ENCODE assay signal across 12 cellular contexts in genomic region chr1:185312361-185312760, GRCh38. TPM values are rescaled to one million over a fixed set of nuclear protein-coding genes. Genes with fewer than 3 reads are reported as not detected.
DNase-seq lines count a peak whose midpoint lies in the region; ATAC-seq and TF ChIP-seq lines count a peak whose summit lies in the region.
"Had no signal": no experiment of that assay in that cellular context is flagged by ENCODE, and none has a peak within 500 bp of the region (broad histone marks: within the 10 kb centered on the region; RNA-seq: fewer than 3 reads in every experiment).

No MANE protein-coding gene starts in this region.

- H3K27me3 Mint-ChIP-seq in GM23338 (ENCODE audit: insufficient read depth, low read depth, poor library complexity), result peaks cover 5% of the 10 kb centered on the region
- H3K27me3 Mint-ChIP-seq in activated naive CD8-positive, alpha-beta T cell treated with anti-CD3 and anti-CD28 coated beads, Interleukin-2, amount 10 ng/mL, durations not matched to agents 7 days and 5 days, result no peaks in the 10 kb centered on the region
- H3K27me3 Mint-ChIP-seq in naive thymus-derived CD4-positive, alpha-beta T cell, result peaks cover 0 to under 1% (median 0%) of the 10 kb centered on the region in 5 donors

- peaks cover 82 to 96% (median 92%) of the 10 kb centered on the region in 11 experiments for H4K20me1 ChIP-seq in BLaER1 treated with 17β-estradiol and CSF1 and Interleukin-3, amounts not matched to agents 10 nM and 100 nM
- peaks cover 30% of the 10 kb centered on the region for H4K20me1 ChIP-seq in GM23338 (replicated peaks; ENCODE audit: insufficient read depth)

- no peak overlapping the region; a peak in 1 of 22 replicates for H3K27ac ChIP-seq in BLaER1 treated with 17β-estradiol and CSF1 and Interleukin-3, amounts not matched to agents 10 nM and 100 nM
- no peak overlapping the region for H3K27ac ChIP-seq in GM23338 (ENCODE audit: low read depth)
- no peak overlapping the region for H3K27ac ChIP-seq in naive thymus-derived CD4-positive, alpha-beta T cell (ENCODE audit: low read depth, low read length)
- H3K27ac ChIP-seq: brain microvascular endothelial cell had no signal

- in situ Hi-C loops in GM13977 (cut with MboI; ENCODE audit: low pct_unique_long_range_greater_than_20kb, low sequenced_read_pairs, unreplicated experiment), result no loop called here

- H3K79me2 ChIP-seq in GM23338 (replicated peaks; ENCODE audit: insufficient read depth), result peaks cover 94% of the 10 kb centered on the region

- no peaks in the 10 kb centered on the region for H3K9me3 ChIP-seq in BLaER1 treated with 17β-estradiol and CSF1 and Interleukin-3, amounts not matched to agents 10 nM and 100 nM (replicated peaks in 1 of 11)
- H3K9me3 ChIP-seq in naive thymus-derived CD4-positive, alpha-beta T cell (ENCODE audit: control insufficient read depth in 2 of 3, low read length in 3 of 3), result no peaks in the 10 kb centered on the region

- H3K4me1 Mint-ChIP-seq in GM23338, result peaks cover 32% of the 10 kb centered on the region; the same call in 2 of the 3 replicates
- peaks cover 39% of the 10 kb centered on the region for H3K4me1 Mint-ChIP-seq in activated naive CD8-positive, alpha-beta T cell treated with anti-CD3 and anti-CD28 coated beads, Interleukin-2, amount 10 ng/mL, durations not matched to agents 7 days and 5 days
- peaks cover 43 to 59% (median 51%) of the 10 kb centered on the region in 7 donors for H3K4me1 Mint-ChIP-seq in naive thymus-derived CD4-positive, alpha-beta T cell

- H3K4me3 Mint-ChIP-seq in GM23338, result peak overlapping the region; percentile 4; the same call in 2 of the 3 replicates
- peak overlapping the region; percentile 96 for H3K4me3 Mint-ChIP-seq in activated naive CD8-positive, alpha-beta T cell treated with anti-CD3 and anti-CD28 coated beads, Interleukin-2, amount 10 ng/mL, durations not matched to agents 7 days and 5 days
- peak overlapping the region in 9 of 10 donors; percentile 2 to 100 (median 49) for H3K4me3 Mint-ChIP-seq in naive thymus-derived CD4-positive, alpha-beta T cell

- peak overlapping the region in 2 of 11 experiments; percentile 98; a peak in 2 of 22 replicates for H3K9ac ChIP-seq in BLaER1 treated with 17β-estradiol and CSF1 and Interleukin-3, amounts not matched to agents 10 nM and 100 nM

- H3K4me2 ChIP-seq in BLaER1 treated with 17β-estradiol and CSF1 and Interleukin-3, amounts not matched to agents 10 nM and 100 nM, result peak overlapping the region; percentile 13 to 96 (median 87); a peak in 20 of 22 replicates
- H3K4me2 ChIP-seq in GM23338, result peak overlapping the region; percentile 90

- peaks cover 22 to 53% (median 38%) of the 10 kb centered on the region in 10 experiments; a peak in 19 of 20 replicates for H3K4me1 ChIP-seq in BLaER1 treated with 17β-estradiol and CSF1 and Interleukin-3, amounts not matched to agents 10 nM and 100 nM
- peaks cover 21% of the 10 kb centered on the region for H3K4me1 ChIP-seq in GM23338 (ENCODE audit: insufficient read depth)
- peaks cover 33 to 38% of the 10 kb centered on the region in 2 donors for H3K4me1 ChIP-seq in naive thymus-derived CD4-positive, alpha-beta T cell (ENCODE audit: control insufficient read depth in 2 of 2, insufficient read depth in 2 of 2, low read length in 2 of 2)

- DNase-seq in GM23338 (ENCODE audit: low spot score) (no peak), GM13977 (ENCODE audit: low spot score) (no peak), midbrain (lab: John Stamatoyannopoulos, UW) (no peak)
- DNase-seq in activated naive CD8-positive, alpha-beta T cell treated with anti-CD3 and anti-CD28 coated beads, Interleukin-2, amount 10 ng/mL, durations not matched to agents 7 days and 5 days, result no peak
- no peak for DNase-seq in naive thymus-derived CD4-positive, alpha-beta T cell
- DNase-seq: brain microvascular endothelial cell, head of caudate nucleus, NCI-H1092, NCI-H526 had no signal

- CTCF ChIA-PET in naive thymus-derived CD4-positive, alpha-beta T cell (lab: Charles Lee), result interaction anchor here (1.0 kb wide), 1 partner anchor 74 kb away, joined by 3 read pairs; no protein-coding TSS in a partner anchor

- peaks cover 48 to 77% (median 54%) of the 10 kb centered on the region in 11 experiments for H3K36me3 ChIP-seq in BLaER1 treated with 17β-estradiol and CSF1 and Interleukin-3, amounts not matched to agents 10 nM and 100 nM
- H3K36me3 ChIP-seq in GM23338 (ENCODE audit: insufficient read depth), result peaks cover 39% of the 10 kb centered on the region
- peaks cover 5 to 39% (median 24%) of the 10 kb centered on the region in 3 experiments for H3K36me3 ChIP-seq in naive thymus-derived CD4-positive, alpha-beta T cell (ENCODE audit: control insufficient read depth in 2 of 3, insufficient read depth in 3 of 3, low read length in 3 of 3)

- H3K27ac Mint-ChIP-seq in GM23338, result no peak overlapping the region
- H3K27ac Mint-ChIP-seq in activated naive CD8-positive, alpha-beta T cell treated with anti-CD3 and anti-CD28 coated beads, Interleukin-2, amount 10 ng/mL, durations not matched to agents 7 days and 5 days, result no peak overlapping the region
- H3K27ac Mint-ChIP-seq in naive thymus-derived CD4-positive, alpha-beta T cell, result peak overlapping the region in 3 of 9 donors; percentile 15 to 56 (median 23)

- no peaks in the 10 kb centered on the region for H3K9me2 ChIP-seq in GM23338 (ENCODE audit: insufficient read depth)

- no peaks in the 10 kb centered on the region for H3K27me3 ChIP-seq in BLaER1 treated with 17β-estradiol and CSF1 and Interleukin-3, amounts not matched to agents 10 nM and 100 nM
- no peaks in the 10 kb centered on the region for H3K27me3 ChIP-seq in GM23338 (ENCODE audit: insufficient read depth)
- H3K27me3 ChIP-seq in naive thymus-derived CD4-positive, alpha-beta T cell (ENCODE audit: control insufficient read depth in 2 of 2, insufficient read depth in 2 of 2, low read length in 2 of 2), result no peaks in the 10 kb centered on the region
- H3K27me3 ChIP-seq: brain microvascular endothelial cell had no signal

- peak overlapping the region in 4 of 10 experiments; percentile 1 to 94 (median 90); a peak in 7 of 20 replicates for H3K4me3 ChIP-seq in BLaER1 treated with 17β-estradiol and CSF1 and Interleukin-3, amounts not matched to agents 10 nM and 100 nM
- H3K4me3 ChIP-seq in GM23338, result peak overlapping the region; percentile 90
- no peak overlapping the region for H3K4me3 ChIP-seq in naive thymus-derived CD4-positive, alpha-beta T cell (ENCODE audit: low read length)

- TF ChIP-seq CTCF in GM23338 (conservative IDR thresholded peaks at IDR 0.05; ENCODE audit: low read depth in 2 of 2) (no peak), GM13977 (IDR thresholded peaks at IDR 0.05; ENCODE audit: extremely low read depth, insufficient read depth, missing control alignments) (no peak)

- peaks cover 47% of the 10 kb centered on the region for H3K36me3 Mint-ChIP-seq in GM23338 (ENCODE audit: low read depth)
- H3K36me3 Mint-ChIP-seq in activated naive CD8-positive, alpha-beta T cell treated with anti-CD3 and anti-CD28 coated beads, Interleukin-2, amount 10 ng/mL, durations not matched to agents 7 days and 5 days, result peaks cover 51% of the 10 kb centered on the region
- peaks cover 0 to 34% (median 18%) of the 10 kb centered on the region in 5 donors for H3K36me3 Mint-ChIP-seq in naive thymus-derived CD4-positive, alpha-beta T cell

- intact Hi-C loops in naive thymus-derived CD4-positive, alpha-beta T cell (cut with micrococcal nuclease), result loop anchor here (10.0 kb wide), 4 partner anchors 268 to 1258 kb away; partner anchors contain the start of genes NIBAN1 (in 1 of the 2), RNF2 (in 1 of the 2) and TSEN15 (in 1 of the 2)

- H2AFZ ChIP-seq in GM23338, result no peak overlapping the region

- H3K9me3 Mint-ChIP-seq in GM23338, result no peaks in the 10 kb centered on the region; the same call in 2 of the 3 replicates
- no peaks in the 10 kb centered on the region for H3K9me3 Mint-ChIP-seq in activated naive CD8-positive, alpha-beta T cell treated with anti-CD3 and anti-CD28 coated beads, Interleukin-2, amount 10 ng/mL, durations not matched to agents 7 days and 5 days
- H3K9me3 Mint-ChIP-seq in naive thymus-derived CD4-positive, alpha-beta T cell, result peaks cover 0 to 8% (median 0%) of the 10 kb centered on the region in 11 donors

- H3F3A ChIP-seq in GM23338 (replicated peaks; ENCODE audit: low read depth), result no peaks in the 10 kb centered on the region

- POLR2A ChIA-PET in activated naive CD8-positive, alpha-beta T cell treated with anti-CD3 and anti-CD28 coated beads, Interleukin-2, amount 10 ng/mL, durations not matched to agents 7 days and 5 days (lab: Charles Lee), result no interaction called here
- POLR2A ChIA-PET in naive thymus-derived CD4-positive, alpha-beta T cell (lab: Charles Lee), result interaction anchor here (2.0 kb wide), 1 partner anchor 30 kb away, joined by 5 read pairs; no protein-coding TSS in a partner anchor

- ATAC-seq in GM23338 (no peak), GM18909 (IDR thresholded peaks at IDR 0.05; ENCODE audit: poor library complexity, unreplicated experiment) (no peak), HG03460 (IDR thresholded peaks at IDR 0.05; ENCODE audit: unreplicated experiment) (no peak)
- no peak for ATAC-seq in activated naive CD8-positive, alpha-beta T cell treated with anti-CD3 and anti-CD28 coated beads, Interleukin-2, amount 10 ng/mL, durations not matched to agents 7 days and 5 days (ENCODE audit: low read depth)
- no peak for ATAC-seq in naive thymus-derived CD4-positive, alpha-beta T cell

RNA-seq across cellular contexts. Expression of gene IVNS1ABP, which starts 4.7 kb away (rescaled TPM):
- total RNA-seq in GM23338 (2014; rRNA removed; shearing (Covaris generic)), result 162 TPM in 2 replicates
- polyA plus RNA-seq in GM23338 (2016; fragmentation: Nextera tagmentation; extraction: Ambion mirVana), result 63.1 and 73.5 TPM in 2 replicates
- total RNA-seq in activated naive CD8-positive, alpha-beta T cell treated with anti-CD3 and anti-CD28 coated beads, Interleukin-2, amount 10 ng/mL, durations not matched to agents 7 days and 5 days, result 100 to 1,000 TPM; 261 to 265 TPM
- 100 to 1,000 TPM; 169 to 268 (median 193) TPM for total RNA-seq in naive thymus-derived CD4-positive, alpha-beta T cell
- polyA plus RNA-seq in naive thymus-derived CD4-positive, alpha-beta T cell, result 10 to 100 TPM; 67.0 to 71.0 TPM

Comparison
In these comparisons a context has a peak if more than half of its experiments do, and no peak if none do; other contexts are left out.
1. H3K4me3 Mint-ChIP-seq: peak in every context shown above with its lines; median percentile 96 in activated naive CD8-positive, alpha-beta T cell treated with anti-CD3 and anti-CD28 coated beads, Interleukin-2, amount 10 ng/mL, durations not matched to agents 7 days and 5 days; 49 in naive thymus-derived CD4-positive, alpha-beta T cell; 4 in GM23338.